In genomic region chr6:158999669-159000403, GRCh38 we compare ENCODE assay signal across 8 cellular contexts. TPM values are rescaled to one million over a fixed set of nuclear protein-coding genes. Genes with fewer than 3 reads are reported as not detected.
DNase-seq lines count a peak whose midpoint lies in the region; ATAC-seq, FAIRE-seq and TF ChIP-seq lines count a peak whose summit lies in the region.

RSPH3 (minus strand) TSS chr6:159000202; CDS start chr6:158999550, 652 bp downstream.

- no peaks in the 10 kb centered on the region for H3K27me3 Mint-ChIP-seq in Calu3 (ENCODE audit: unreplicated experiment)
- H3K27me3 Mint-ChIP-seq in endodermal cell (ENCODE audit: insufficient read depth): no peaks in the 10 kb centered on the region

- H3K9me3 ChIP-seq in endodermal cell (ENCODE audit: control insufficient read depth, low read length): no peaks in the 10 kb centered on the region

- DNase-seq in Calu3 (peak; percentile 97), HTR-8/SVneo (ENCODE audit: insufficient read length, low spot score) (peak; percentile 94), NOMO-1 treated with DMSO at 0.1 percent for 48 hours (lab: John Stamatoyannopoulos, UW; ENCODE audit: unreplicated experiment) (peak; percentile 87), endodermal cell (peak; percentile 99), mesenteric fat pad (ENCODE audit: low spot score) (peak; percentile 95)
- DNase-seq in activated CD8-positive, alpha-beta memory T cell treated with anti-CD3 and anti-CD28 coated beads, Interleukin-2, amount 50 U/mL, for 1 hour (ENCODE audit: extremely low read depth): peak; percentile 73
- peak; percentile 74 for DNase-seq in stimulated activated CD8-positive, alpha-beta memory T cell treated with anti-CD3 and anti-CD28 coated beads, Interleukin-15, amount 100 ng/mL, for 1 hour (ENCODE audit: low read depth)

- H3K27ac ChIP-seq in endodermal cell (ENCODE audit: low read depth, low read length): peak within 1 kb of the TSS; percentile 92

- FAIRE-seq in HTR-8/SVneo (lab: Jason Lieb, UNC): peak; percentile 57

- H3K4me3 ChIP-seq in endodermal cell (ENCODE audit: low read length): peak within 1 kb of the TSS; percentile 95

- intact Hi-C loops in Calu3 (cut with micrococcal nuclease; ENCODE audit: unreplicated experiment): loop anchor here (5.0 kb wide), 1 partner anchor 353 kb away; no protein-coding TSS in a partner anchor

- BruUV-seq in Calu3 (replicated peaks; lab: Mats Ljungman, UMichigan): no TSS peak

- peak within 1 kb of the TSS; percentile 87 for H3K9ac ChIP-seq in endodermal cell (ENCODE audit: extremely low read depth, low read length, poor library complexity, severe bottlenecking)

- peak within 1 kb of the TSS; percentile 100 for H3K4me3 Mint-ChIP-seq in Calu3 (ENCODE audit: low read depth, unreplicated experiment)
- H3K4me3 Mint-ChIP-seq in endodermal cell: peak within 1 kb of the TSS; percentile 95

- peak; percentile 92 for ATAC-seq in GM21381 (IDR thresholded peaks at IDR 0.05; ENCODE audit: unreplicated experiment)

- no peaks in the 10 kb centered on the region for H3K4me1 ChIP-seq in endodermal cell (ENCODE audit: control insufficient read depth, insufficient read depth, low read length)

- H3K4me1 Mint-ChIP-seq in Calu3 (ENCODE audit: low read depth, unreplicated experiment) (peaks cover 36% of the 10 kb centered on the region), endodermal cell (peaks cover 11% of the 10 kb centered on the region)

- WGBS in endodermal cell (ENCODE audit: insufficient coverage in 1 of 2, insufficient read length in 1 of 2), 2 experiments: 0% methylated on average over 16 to 49 of the region's 49 CpGs

- CTCF ChIA-PET in Calu3 (lab: Charles Lee): interaction anchor here (0.6 to 1.5 kb wide), 8 partner anchors 9 to 343 kb away, joined by 3 to 6 read pairs (median 4); no protein-coding TSS in a partner anchor

- H3K27ac Mint-ChIP-seq in Calu3 (ENCODE audit: unreplicated experiment): peak within 1 kb of the TSS; percentile 88
- peak within 1 kb of the TSS; percentile 97 for H3K27ac Mint-ChIP-seq in endodermal cell

- H3K36me3 Mint-ChIP-seq in Calu3 (ENCODE audit: insufficient read depth, unreplicated experiment) (peaks cover 39% of the 10 kb centered on the region), endodermal cell (ENCODE audit: low read depth) (peaks cover 3% of the 10 kb centered on the region)

- H3K36me3 ChIP-seq in endodermal cell (ENCODE audit: control insufficient read depth, insufficient read depth, low read length): peaks cover 15% of the 10 kb centered on the region

- H3K9me3 Mint-ChIP-seq in Calu3 (ENCODE audit: low read depth, unreplicated experiment): peaks cover 4% of the 10 kb centered on the region
- no peaks in the 10 kb centered on the region for H3K9me3 Mint-ChIP-seq in endodermal cell

- H3K27me3 ChIP-seq in endodermal cell (ENCODE audit: control insufficient read depth, insufficient read depth, low read length, poor library complexity, severe bottlenecking): no peaks in the 10 kb centered on the region

- TF ChIP-seq CTCF in Calu3 (IDR thresholded peaks at IDR 0.05; ENCODE audit: unreplicated experiment) (no peak), endodermal cell (conservative IDR thresholded peaks at IDR 0.05) (peak; percentile 52)

RNA-seq across cellular contexts. Expression of gene RSPH3, which starts in this region (rescaled TPM):
- total RNA-seq in Calu3 (2022): 12.5 and 14.6 TPM in 2 replicates
- total RNA-seq in endodermal cell: 10 to 100 TPM in 1 of 2 donors, 1 to 10 TPM in 1; 7.4 to 10.3 TPM
- 5.0 TPM for polyA plus RNA-seq in endodermal cell (2013, experiment 1 of 2)
- 4.5 TPM for polyA plus RNA-seq in endodermal cell (2013, experiment 2 of 2)
- 6.7 TPM for total RNA-seq in mesenteric fat pad

Comparison
In these comparisons a context has a peak if more than half of its experiments do, and no peak if none do; other contexts are left out.
1. Peak in every context shown above with its lines: DNase-seq, ATAC-seq, H3K4me3 ChIP-seq and H3K27ac ChIP-seq.